ENCODE assay signal across 9 cellular contexts in the genomic region with DNA sequence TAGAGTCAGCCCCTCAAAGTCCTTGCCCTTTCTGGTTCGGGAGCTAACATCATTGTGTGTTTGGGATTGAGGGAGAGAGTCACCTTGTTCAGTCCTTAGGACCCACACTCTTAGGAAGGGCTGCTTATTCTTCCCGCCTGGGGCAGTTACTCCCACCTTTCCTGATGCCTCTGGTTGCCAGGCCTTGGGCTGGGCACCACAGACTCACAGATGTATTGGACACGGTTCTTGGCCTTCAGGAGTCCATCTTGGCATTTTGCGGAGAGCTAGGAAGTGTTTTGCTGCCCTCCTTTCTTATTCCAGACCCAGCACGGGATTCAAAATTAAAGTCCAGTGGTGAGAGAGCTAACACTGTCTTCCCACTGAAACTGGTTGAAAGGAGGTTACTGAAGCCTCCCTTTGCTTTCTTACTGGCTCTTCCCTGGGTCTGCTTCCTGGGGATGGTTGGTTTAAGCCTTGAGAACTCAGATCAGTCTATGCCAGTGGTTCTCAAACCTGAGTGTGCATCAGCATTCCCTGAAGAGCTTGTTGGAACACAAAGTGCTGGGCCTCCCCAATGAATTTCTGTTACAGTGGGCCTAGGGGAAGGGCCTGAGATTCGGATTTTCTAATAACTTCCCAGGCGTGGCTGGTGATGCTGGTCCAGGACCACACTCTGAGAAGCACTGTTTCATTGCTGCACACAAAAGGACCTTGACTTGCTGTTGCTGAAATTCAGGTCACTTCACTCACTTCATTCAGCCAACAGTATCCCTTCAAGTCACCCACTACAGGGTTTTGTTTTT. TPM values are rescaled to one million over a fixed set of nuclear protein-coding genes. Genes with fewer than 3 reads are reported as not detected.
DNase-seq lines count a peak whose midpoint lies in the region; ATAC-seq and TF ChIP-seq lines count a peak whose summit lies in the region.
"Had no signal": no experiment of that assay in that cellular context is flagged by ENCODE, and none has a peak within 500 bp of the region (broad histone marks: within the 10 kb centered on the region; RNA-seq: fewer than 3 reads in every experiment).

No MANE protein-coding gene starts in this region.

- H3K4me1 ChIP-seq in Caco-2 (0 out of 2 replicates have a peak, but pooled peaks cover 4% of the 10 kb centered on the region), IMR-90 (ENCODE audit: control insufficient read depth, insufficient read depth, low read length) (peaks cover 3% of the 10 kb centered on the region; the same call in 1 of the 2 replicates), neural progenitor cell (no peaks in the 10 kb centered on the region)

- H3K4me1 Mint-ChIP-seq in Caco-2 (ENCODE audit: low read depth, unreplicated experiment), result no peaks in the 10 kb centered on the region
- peaks cover 6% of the 10 kb centered on the region for H3K4me1 Mint-ChIP-seq in central memory CD8-positive, alpha-beta T cell
- H3K4me1 Mint-ChIP-seq in neural progenitor cell, result peaks cover 19% of the 10 kb centered on the region

- H4K8ac ChIP-seq in IMR-90 (ENCODE audit: low read depth in 2 of 2, low read length in 2 of 2), result no peak overlapping the region

- H3K36me3 ChIP-seq in Caco-2 (ENCODE audit: control insufficient read depth, insufficient read depth, low read length) (no peaks in the 10 kb centered on the region), IMR-90 (ENCODE audit: control insufficient read depth, insufficient read depth, low read length) (no peaks in the 10 kb centered on the region), neural progenitor cell (no peaks in the 10 kb centered on the region)
- H3K36me3 ChIP-seq: stomach had no signal

- no peak overlapping the region for H2BK5ac ChIP-seq in IMR-90 (ENCODE audit: low read depth, low read length, poor library complexity, severe bottlenecking)

- no peak for TF ChIP-seq RAD21 in IMR-90 (IDR thresholded peaks at IDR 0.05; ENCODE audit: low read length)

- no peak overlapping the region for H3K14ac ChIP-seq in IMR-90 (replicated peaks; ENCODE audit: low read depth, low read length)

- H3K27ac Mint-ChIP-seq in Caco-2 (ENCODE audit: unreplicated experiment), result no peak overlapping the region
- no peak overlapping the region for H3K27ac Mint-ChIP-seq in central memory CD8-positive, alpha-beta T cell (ENCODE audit: low read depth)
- H3K27ac Mint-ChIP-seq in neural progenitor cell, result peak overlapping the region; percentile 36

- H3K56ac ChIP-seq in IMR-90 (ENCODE audit: extremely low read depth, insufficient read depth, low read length), result no peak overlapping the region

- H2AK5ac ChIP-seq in IMR-90 (ENCODE audit: low read depth, low read length), result no peak overlapping the region

- H3K9ac ChIP-seq in IMR-90 (ENCODE audit: low read depth, low read length) (no peak overlapping the region), neural progenitor cell (no peak overlapping the region)

- no peaks in the 10 kb centered on the region for H3K27me3 ChIP-seq in Caco-2 (replicated peaks; ENCODE audit: control insufficient read depth, insufficient read depth, low read length)
- no peaks in the 10 kb centered on the region; the same call in 1 of the 2 replicates for H3K27me3 ChIP-seq in IMR-90 (ENCODE audit: control insufficient read depth, insufficient read depth, low read length)
- peaks cover 48% of the 10 kb centered on the region for H3K27me3 ChIP-seq in neural progenitor cell

- H3K4me2 ChIP-seq in IMR-90 (ENCODE audit: low read depth, low read length) (no peak overlapping the region), neural progenitor cell (no peak overlapping the region)

- H3K4me3 ChIP-seq in Caco-2 (ENCODE audit: low read depth, low read length) (no peak overlapping the region), IMR-90 (ENCODE audit: insufficient read depth, low read depth, low read length) (no peak overlapping the region), neural progenitor cell (no peak overlapping the region)

- intact Hi-C loops in Caco-2 (cut with micrococcal nuclease; ENCODE audit: unreplicated experiment), result no loop called here
- intact Hi-C loops in IMR-90 (cut with micrococcal nuclease), result no loop called here

- peak overlapping the region; percentile 79 for H3K4me3 Mint-ChIP-seq in Caco-2 (ENCODE audit: unreplicated experiment)
- H3K4me3 Mint-ChIP-seq in central memory CD8-positive, alpha-beta T cell, result peak overlapping the region; percentile 30
- H3K4me3 Mint-ChIP-seq in neural progenitor cell, result peak overlapping the region; percentile 86

- H3K27ac ChIP-seq in IMR-90 (ENCODE audit: insufficient read depth, low read length) (no peak overlapping the region), neural progenitor cell (no peak overlapping the region)

- H4K5ac ChIP-seq in IMR-90 (ENCODE audit: low read depth, low read length), result no peak overlapping the region

- ATAC-seq in IMR-90 (ENCODE audit: low read depth), result no peak
- no peak for ATAC-seq in central memory CD8-positive, alpha-beta T cell (replicated peaks; ENCODE audit: extremely low read depth, poor library complexity, severe bottlenecking)

- BruUV-seq in Caco-2 (replicated peaks; lab: Mats Ljungman, UMichigan), result TSS peak; percentile 20
- BruUV-seq in IMR-90 (replicated peaks; lab: Mats Ljungman, UMichigan), result no TSS peak

- POLR2A ChIA-PET in Caco-2 (lab: Charles Lee), result no interaction called here
- POLR2A ChIA-PET in IMR-90 (lab: Charles Lee; ENCODE audit: unreplicated experiment), result no interaction called here

- H2BK15ac ChIP-seq in IMR-90 (ENCODE audit: low read depth, low read length), result no peak overlapping the region

- H3K9me1 ChIP-seq in IMR-90 (ENCODE audit: insufficient read depth, low read length), result 0 out of 2 replicates have a peak, but pooled peaks cover 2% of the 10 kb centered on the region

- H3K4ac ChIP-seq in IMR-90 (ENCODE audit: low read depth, low read length), result no peak overlapping the region

- dilution Hi-C loops in IMR-90 (cut with HindIII; ENCODE audit: low sequenced_read_pairs, unreplicated experiment), result no loop called here

- CTCF ChIA-PET in Caco-2 (lab: Charles Lee) (interaction anchor here (1.2 kb wide), 1 partner anchor 59 kb away, joined by 4 read pairs; no protein-coding TSS in a partner anchor), IMR-90 (lab: Yijun Ruan, JAX) (no interaction called here)

- TF ChIP-seq POLR2A in IMR-90 (IDR thresholded peaks at IDR 0.05; ENCODE audit: low read depth, low read length), result no peak

- peaks cover 6% of the 10 kb centered on the region for H3F3A ChIP-seq in neural progenitor cell (ENCODE audit: low read depth)

- H3K9me3 ChIP-seq in Caco-2 (no peaks in the 10 kb centered on the region), IMR-90 (ENCODE audit: control insufficient read depth, insufficient read depth, low read length) (no peaks in the 10 kb centered on the region), neural progenitor cell (ENCODE audit: low read depth) (no peaks in the 10 kb centered on the region)
- H3K9me3 ChIP-seq: stomach had no signal

- DNase-seq in Caco-2, result no peak
- DNase-seq in IMR-90, result no peak
- DNase-seq in central memory CD8-positive, alpha-beta T cell (ENCODE audit: low spot score in 2 of 2), result no peak
- DNase-seq in neural progenitor cell (ENCODE audit: low spot score), result no peak
- DNase-seq in GM19240 (ENCODE audit: insufficient read length, low spot score), result no peak
- no peak for DNase-seq in stimulated activated CD4-positive, alpha-beta T cell treated with anti-CD3 and anti-CD28 coated beads, Interleukin-12 subunit alpha, Interleukin-12 subunit beta, amount 100 ng/mL, for 4 hours
- no peak for DNase-seq in NCI-H1417 treated with DMSO at 0.1 percent for 48 hours (lab: John Stamatoyannopoulos, UW)
- DNase-seq: NCI-H1930, stomach had no signal

- H3K18ac ChIP-seq in IMR-90 (ENCODE audit: low read depth, low read length), result no peak overlapping the region

- H3K27me3 Mint-ChIP-seq in Caco-2 (ENCODE audit: insufficient read depth, unreplicated experiment) (no peaks in the 10 kb centered on the region), neural progenitor cell (ENCODE audit: insufficient read depth, low read depth) (peaks cover 19% of the 10 kb centered on the region)
- peaks cover 10% of the 10 kb centered on the region for H3K27me3 Mint-ChIP-seq in central memory CD8-positive, alpha-beta T cell

- no peak overlapping the region for H4K91ac ChIP-seq in IMR-90 (ENCODE audit: insufficient read depth, low read depth, low read length)

- no peaks in the 10 kb centered on the region for H3K9me3 Mint-ChIP-seq in Caco-2 (ENCODE audit: unreplicated experiment)
- H3K9me3 Mint-ChIP-seq in central memory CD8-positive, alpha-beta T cell, result no peaks in the 10 kb centered on the region
- H3K9me3 Mint-ChIP-seq in neural progenitor cell, result no peaks in the 10 kb centered on the region

- H2AFZ ChIP-seq in IMR-90 (replicated peaks; ENCODE audit: low read length, poor library complexity) (no peak overlapping the region), neural progenitor cell (replicated peaks) (no peak overlapping the region)

- no peak overlapping the region for H2BK120ac ChIP-seq in IMR-90 (ENCODE audit: low read depth, low read length)

- in situ Hi-C loops in IMR-90 (cut with MboI; ENCODE audit: low sequenced_read_pairs), result no loop called here

- TF ChIP-seq CTCF in Caco-2 (IDR thresholded peaks at IDR 0.05; ENCODE audit: insufficient read depth in 1 of 2, low read depth in 1 of 2, low read length in 1 of 2, severe bottlenecking in 1 of 2, unreplicated experiment in 1 of 2), result no peak
- TF ChIP-seq CTCF in IMR-90 (conservative IDR thresholded peaks at IDR 0.05; ENCODE audit: low read depth, low read length), result no peak
- no peak for TF ChIP-seq CTCF in neural progenitor cell (IDR thresholded peaks at IDR 0.05)

- WGBS in IMR-90 (ENCODE audit: extremely low coverage in 2 of 2, insufficient read length in 1 of 2), 2 experiments, result 100% methylated on average over 2 of the region's 7 CpGs; no CpG with 5 or more reads in 1 of the 2 experiments

- no peaks in the 10 kb centered on the region for H4K20me1 ChIP-seq in IMR-90 (ENCODE audit: insufficient read depth, low read length)
- H4K20me1 ChIP-seq in neural progenitor cell (ENCODE audit: low read depth), result peaks cover 8% of the 10 kb centered on the region

- H2AK9ac ChIP-seq in IMR-90 (replicated peaks; ENCODE audit: low read depth, low read length, poor library complexity), result peak overlapping the region; percentile 2

- no peak overlapping the region for H3K23ac ChIP-seq in IMR-90 (ENCODE audit: low read depth, low read length)

- no peaks in the 10 kb centered on the region; a peak in 1 of 4 replicates for H3K79me1 ChIP-seq in IMR-90 (ENCODE audit: low read depth in 1 of 2, low read length in 2 of 2)

- no peak overlapping the region for H2BK20ac ChIP-seq in IMR-90 (ENCODE audit: low read depth, low read length)

- no peaks in the 10 kb centered on the region for H3K36me3 Mint-ChIP-seq in Caco-2 (ENCODE audit: insufficient read depth, unreplicated experiment)
- peaks cover 2% of the 10 kb centered on the region for H3K36me3 Mint-ChIP-seq in central memory CD8-positive, alpha-beta T cell (ENCODE audit: insufficient read depth)
- no peaks in the 10 kb centered on the region for H3K36me3 Mint-ChIP-seq in neural progenitor cell

- no peaks in the 10 kb centered on the region for H3K79me2 ChIP-seq in neural progenitor cell (ENCODE audit: low read depth)

RNA-seq across cellular contexts. Expression of a gene that starts 1.4 kb away (rescaled TPM):
- total RNA-seq in Caco-2 (2022) (4.2 and 6.2 TPM in 2 replicates), IMR-90 (2012; rRNA removed) (1.7 and 2.2 TPM in 2 replicates), neural progenitor cell (ENCODE audit: low replicate concordance) (0.58 and 2.4 TPM in 2 replicates)
- polyA plus RNA-seq in IMR-90 (2012; rRNA removed), result 1.8 and 2.2 TPM in 2 replicates
- polyA plus RNA-seq in IMR-90 (2012; cell fraction: cytosol; rRNA removed), result 1.5 and 2.2 TPM in 2 replicates
- 3.1 and 3.8 TPM in 2 replicates for polyA plus RNA-seq in IMR-90 (2012; cell fraction: nucleus; rRNA removed; ENCODE audit: low replicate concordance)

RNA-seq across cellular contexts. Expression of a gene that starts 28.4 kb away (rescaled TPM):
- total RNA-seq in Caco-2 (2022), result 6.0 and 7.9 TPM in 2 replicates
- 12.2 and 14.9 TPM in 2 replicates for total RNA-seq in IMR-90 (2012; rRNA removed)
- polyA plus RNA-seq in IMR-90 (2012; rRNA removed), result 14.3 and 14.9 TPM in 2 replicates
- 8.3 and 15.5 TPM in 2 replicates for polyA plus RNA-seq in IMR-90 (2012; cell fraction: cytosol; rRNA removed)
- polyA plus RNA-seq in IMR-90 (2012; cell fraction: nucleus; rRNA removed; ENCODE audit: low replicate concordance), result 12.1 and 17.7 TPM in 2 replicates
- 3.1 and 5.6 TPM in 2 replicates for total RNA-seq in neural progenitor cell (ENCODE audit: low replicate concordance)

Comparison
In these comparisons a context has a peak if more than half of its experiments do, and no peak if none do; other contexts are left out.
1. H3K4me3 Mint-ChIP-seq: peak in every context shown above with its lines; median percentile 86 in neural progenitor cell; 79 in Caco-2; 30 in central memory CD8-positive, alpha-beta T cell.